22 cellular contexts compared by ENCODE assay signal in genomic region chr22:43628253-43628649, GRCh38.
A peak's percentile ranks its signal among the peaks of the same experiment; 100 is the strongest.
DNase-seq lines count a peak whose midpoint lies in the region; ATAC-seq and TF ChIP-seq lines count a peak whose summit lies in the region.
"Had no signal": no experiment of that assay in that cellular context is flagged by ENCODE, and none has a peak within 500 bp of the region (broad histone marks: within the 10 kb centered on the region; RNA-seq: fewer than 3 reads in every experiment).

No MANE protein-coding gene starts in this region.

- TF ChIP-seq CTCF in osteocyte (IDR thresholded peaks at IDR 0.05), result no peak

- no peak for ATAC-seq in stimulated activated naive CD8-positive, alpha-beta T cell treated with anti-CD3 and anti-CD28 coated beads, Interleukin-15, amount 100 ng/mL, for 72 hours
- ATAC-seq in stimulated activated naive CD8-positive, alpha-beta T cell treated with anti-CD3 and anti-CD28 coated beads, Interleukin-15, Interleukin-2, amounts not matched to agents 100 U/mL and 50 U/mL, for 24 hours, result no peak
- ATAC-seq in left cardiac atrium (peak; percentile 70 to 78), HG03108 (IDR thresholded peaks at IDR 0.05; ENCODE audit: unreplicated experiment) (no peak), GM19023 (IDR thresholded peaks at IDR 0.05; ENCODE audit: unreplicated experiment) (no peak)
- ATAC-seq: CD8-positive, alpha-beta T cell; GM12878; SK-N-SH treated with all-trans-retinoic acid at 6 μM for 48 hours had no signal

- H3K4me1 Mint-ChIP-seq in stimulated activated naive CD8-positive, alpha-beta T cell treated with anti-CD3 and anti-CD28 coated beads, Interleukin-15, amount 100 ng/mL, for 72 hours, result no peaks in the 10 kb centered on the region
- H3K4me1 Mint-ChIP-seq in osteocyte (ENCODE audit: unreplicated experiment), result peaks cover 5% of the 10 kb centered on the region

- H3K36me3 Mint-ChIP-seq in osteocyte (ENCODE audit: unreplicated experiment), result no peaks in the 10 kb centered on the region
- H3K36me3 Mint-ChIP-seq: CD8-positive, alpha-beta T cell had no signal

- no peak for DNase-seq in stimulated activated naive CD8-positive, alpha-beta T cell treated with anti-CD3 and anti-CD28 coated beads, Interleukin-15, amount 100 ng/mL, for 72 hours
- DNase-seq in stimulated activated naive CD8-positive, alpha-beta T cell treated with anti-CD3 and anti-CD28 coated beads, Interleukin-15, Interleukin-2, amounts not matched to agents 100 U/mL and 50 U/mL, for 24 hours, result no peak
- DNase-seq in left cardiac atrium (peak; percentile 55), osteocyte (ENCODE audit: extremely low spot score, unreplicated experiment) (peak; percentile 84), NCI-H526 (lab: John Stamatoyannopoulos, UW) (no peak)
- DNase-seq: Caco-2; CD8-positive, alpha-beta T cell; EL; GDM1; KG1; MG63; NCI-H1105 treated with DMSO at 0.1 percent for 48 hours; NCI-H146; NCI-H1930; NCI-H2107; NCI-H524; NCI-H774; SJCRH30 had no signal

- H3K9me3 Mint-ChIP-seq in stimulated activated naive CD8-positive, alpha-beta T cell treated with anti-CD3 and anti-CD28 coated beads, Interleukin-15, amount 100 ng/mL, for 72 hours, result no peaks in the 10 kb centered on the region
- H3K9me3 Mint-ChIP-seq in osteocyte (ENCODE audit: unreplicated experiment), result no peaks in the 10 kb centered on the region
- H3K9me3 Mint-ChIP-seq: CD8-positive, alpha-beta T cell had no signal

- intact Hi-C loops in left cardiac atrium (cut with DNase I), result no loop called here

- H3K27me3 Mint-ChIP-seq in stimulated activated naive CD8-positive, alpha-beta T cell treated with anti-CD3 and anti-CD28 coated beads, Interleukin-15, amount 100 ng/mL, for 72 hours, result no peaks in the 10 kb centered on the region
- no peaks in the 10 kb centered on the region for H3K27me3 Mint-ChIP-seq in osteocyte (ENCODE audit: unreplicated experiment)

- no peak overlapping the region for H3K4me3 Mint-ChIP-seq in stimulated activated naive CD8-positive, alpha-beta T cell treated with anti-CD3 and anti-CD28 coated beads, Interleukin-15, amount 100 ng/mL, for 72 hours
- H3K4me3 Mint-ChIP-seq in osteocyte (ENCODE audit: unreplicated experiment), result no peak overlapping the region
- H3K4me3 Mint-ChIP-seq: CD8-positive, alpha-beta T cell had no signal

- H3K27ac Mint-ChIP-seq in stimulated activated naive CD8-positive, alpha-beta T cell treated with anti-CD3 and anti-CD28 coated beads, Interleukin-15, amount 100 ng/mL, for 72 hours, result peak overlapping the region; percentile 42 to 88
- H3K27ac Mint-ChIP-seq in osteocyte (ENCODE audit: unreplicated experiment), result no peak overlapping the region
- H3K27ac Mint-ChIP-seq: CD8-positive, alpha-beta T cell had no signal

Comparison
In these comparisons a context has a peak if more than half of its experiments do, and no peak if none do; other contexts are left out.
1. ATAC-seq: peak in left cardiac atrium (2 of 2); none in stimulated activated naive CD8-positive, alpha-beta T cell treated with anti-CD3 and anti-CD28 coated beads, Interleukin-15, amount 100 ng/mL, for 72 hours (single experiment), stimulated activated naive CD8-positive, alpha-beta T cell treated with anti-CD3 and anti-CD28 coated beads, Interleukin-15, Interleukin-2, amounts not matched to agents 100 U/mL and 50 U/mL, for 24 hours (single experiment), HG03108 (single experiment) and GM19023 (single experiment).
2. DNase-seq: peak in left cardiac atrium (single experiment) and osteocyte (single experiment); none in stimulated activated naive CD8-positive, alpha-beta T cell treated with anti-CD3 and anti-CD28 coated beads, Interleukin-15, amount 100 ng/mL, for 72 hours (0 of 2), stimulated activated naive CD8-positive, alpha-beta T cell treated with anti-CD3 and anti-CD28 coated beads, Interleukin-15, Interleukin-2, amounts not matched to agents 100 U/mL and 50 U/mL, for 24 hours (single experiment) and NCI-H526 (0 of 2).